In the genomic region with DNA sequence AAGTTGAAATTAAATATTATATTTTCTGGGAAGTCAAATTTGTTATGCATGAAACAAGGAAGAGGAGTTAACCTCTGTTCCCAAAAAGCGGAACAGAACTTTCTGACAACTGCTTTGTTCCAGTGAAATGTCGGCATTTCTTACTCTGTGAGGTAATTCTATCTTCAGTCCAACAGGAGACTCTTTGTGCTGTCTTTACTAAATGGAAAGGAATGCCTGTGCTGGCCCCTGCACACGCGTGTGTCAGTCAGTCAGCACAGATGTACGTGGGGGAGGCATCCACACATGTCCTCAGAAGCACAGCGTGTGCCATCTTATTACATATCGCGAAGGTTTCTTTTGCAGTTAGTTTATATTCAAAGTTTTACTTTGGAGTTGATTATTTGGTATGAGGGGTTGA, we compare ENCODE assay signal across 10 cellular contexts. TPM values are rescaled to one million over a fixed set of nuclear protein-coding genes. Genes with fewer than 3 reads are reported as not detected.
DNase-seq lines count a peak whose midpoint lies in the region; ATAC-seq, FAIRE-seq and TF ChIP-seq lines count a peak whose summit lies in the region.
"Had no signal": no experiment of that assay in that cellular context is flagged by ENCODE, and none has a peak within 500 bp of the region (broad histone marks: within the 10 kb centered on the region; RNA-seq: fewer than 3 reads in every experiment).

No MANE protein-coding gene starts in this region.

- H3K9me3 Mint-ChIP-seq in endodermal cell, result no peaks in the 10 kb centered on the region
- H3K9me3 Mint-ChIP-seq: stimulated activated effector memory CD8-positive, alpha-beta T cell treated with anti-CD3 and anti-CD28 coated beads, Interleukin-12 subunit alpha, Interleukin-12 subunit beta, amount 100 ng/mL, for 72 hours had no signal

- no peak overlapping the region for H3K4me3 Mint-ChIP-seq in endodermal cell
- H3K4me3 Mint-ChIP-seq: stimulated activated effector memory CD8-positive, alpha-beta T cell treated with anti-CD3 and anti-CD28 coated beads, Interleukin-12 subunit alpha, Interleukin-12 subunit beta, amount 100 ng/mL, for 72 hours had no signal

- H3K36me3 Mint-ChIP-seq in endodermal cell (ENCODE audit: low read depth), result peaks cover 34% of the 10 kb centered on the region

- no peak overlapping the region for H4K5ac ChIP-seq in mesendoderm (ENCODE audit: low read length)

- POLR2A ChIA-PET in SK-N-SH (lab: Yijun Ruan, JAX), result no interaction called here

- H3K36me3 ChIP-seq in SK-N-SH (replicated peaks in 1 of 2; ENCODE audit: control insufficient read depth in 1 of 2, insufficient read depth in 2 of 2, low read length in 1 of 2) (peaks cover 9 to 26% of the 10 kb centered on the region in 2 experiments), endodermal cell (ENCODE audit: control insufficient read depth, insufficient read depth, low read length) (peaks cover 34% of the 10 kb centered on the region), mesendoderm (ENCODE audit: control insufficient read depth, insufficient read depth, low read length) (peaks cover 7% of the 10 kb centered on the region)

- peaks cover 24% of the 10 kb centered on the region for H3K4me1 Mint-ChIP-seq in endodermal cell

- no peak overlapping the region for H4K8ac ChIP-seq in mesendoderm (ENCODE audit: low read depth, low read length)

- H3K4me2 ChIP-seq in SK-N-SH (no peak overlapping the region), mesendoderm (ENCODE audit: low read length) (no peak overlapping the region)

- H3K79me2 ChIP-seq in SK-N-SH (ENCODE audit: insufficient read depth), result peaks cover 12% of the 10 kb centered on the region; the same call in 1 of the 2 replicates
- H3K79me2 ChIP-seq in mesendoderm (ENCODE audit: control insufficient read depth, insufficient read depth, low read length), result peaks cover 15% of the 10 kb centered on the region

- no peak for FAIRE-seq in urothelium cell line (lab: Jason Lieb, UNC)

- ATAC-seq in SK-N-SH treated with all-trans-retinoic acid at 6 μM for 48 hours (peak; percentile 53), GM21528 (IDR thresholded peaks at IDR 0.05; ENCODE audit: low FRiP score, unreplicated experiment) (no peak), GM18907 (IDR thresholded peaks at IDR 0.05; ENCODE audit: unreplicated experiment) (no peak)
- ATAC-seq: stimulated activated effector memory CD8-positive, alpha-beta T cell treated with anti-CD3 and anti-CD28 coated beads, Interleukin-12 subunit alpha, Interleukin-12 subunit beta, amount 100 ng/mL, for 72 hours had no signal

- no peaks in the 10 kb centered on the region for H4K20me1 ChIP-seq in SK-N-SH (ENCODE audit: insufficient read depth)

- TF ChIP-seq RAD21 in SK-N-SH (IDR thresholded peaks at IDR 0.05; ENCODE audit: low read length), result no peak

- H2AK5ac ChIP-seq in mesendoderm (ENCODE audit: low read length), result no peak overlapping the region

- H3F3A ChIP-seq in SK-N-SH (replicated peaks; ENCODE audit: insufficient read depth), result no peaks in the 10 kb centered on the region

- peak overlapping the region; percentile 84 for H3K27ac Mint-ChIP-seq in endodermal cell
- H3K27ac Mint-ChIP-seq: stimulated activated effector memory CD8-positive, alpha-beta T cell treated with anti-CD3 and anti-CD28 coated beads, Interleukin-12 subunit alpha, Interleukin-12 subunit beta, amount 100 ng/mL, for 72 hours had no signal

- H3K9me3 ChIP-seq in SK-N-SH (no peaks in the 10 kb centered on the region), endodermal cell (ENCODE audit: control insufficient read depth, low read length) (no peaks in the 10 kb centered on the region)

- H3K27me3 ChIP-seq in SK-N-SH (ENCODE audit: insufficient read depth), result no peaks in the 10 kb centered on the region
- no peaks in the 10 kb centered on the region for H3K27me3 ChIP-seq in endodermal cell (ENCODE audit: control insufficient read depth, insufficient read depth, low read length, poor library complexity, severe bottlenecking)
- H3K27me3 ChIP-seq in mesendoderm (ENCODE audit: insufficient read depth, low read length, poor library complexity), result no peaks in the 10 kb centered on the region

- no peak overlapping the region for H3K4ac ChIP-seq in mesendoderm (ENCODE audit: low read depth, low read length)

- H3K4me3 ChIP-seq in SK-N-SH (ENCODE audit: low read depth in 2 of 2, low read length in 1 of 2) (no peak overlapping the region), endodermal cell (ENCODE audit: low read length) (no peak overlapping the region), mesendoderm (ENCODE audit: low read length) (no peak overlapping the region)

- no peak overlapping the region for H3K23ac ChIP-seq in mesendoderm (ENCODE audit: low read length)

- no peak overlapping the region for H2BK120ac ChIP-seq in mesendoderm (ENCODE audit: low read depth, low read length)

- no peak overlapping the region for H3K18ac ChIP-seq in mesendoderm (ENCODE audit: low read length)

- WGBS in SK-N-SH (ENCODE audit: low lambda C conversion rate), result 90% methylated on average over 8 of the region's 8 CpGs
- WGBS in endodermal cell (ENCODE audit: insufficient coverage in 1 of 2, insufficient read length in 1 of 2), 2 experiments, result 69 to 92% methylated on average over 5 to 8 of the region's 8 CpGs
- no CpG with 5 or more reads among the region's 8 CpGs for WGBS in mesendoderm (ENCODE audit: extremely low coverage, insufficient coverage, low lambda C conversion rate)

- peaks cover 2% of the 10 kb centered on the region for H3K79me1 ChIP-seq in mesendoderm (ENCODE audit: low read length)

- no peak overlapping the region for H3K27ac ChIP-seq in SK-N-SH (ENCODE audit: low read depth in 2 of 2, low read length in 1 of 2)
- H3K27ac ChIP-seq in endodermal cell (ENCODE audit: low read depth, low read length), result no peak overlapping the region
- no peak overlapping the region for H3K27ac ChIP-seq in mesendoderm (ENCODE audit: low read depth, low read length)
- no peak overlapping the region for H3K27ac ChIP-seq in caudate nucleus (ENCODE audit: low read depth, low read length)

- H3K27me3 Mint-ChIP-seq in endodermal cell (ENCODE audit: insufficient read depth), result no peaks in the 10 kb centered on the region

- H3K4me1 ChIP-seq in SK-N-SH (ENCODE audit: control insufficient read depth in 1 of 2, insufficient read depth in 2 of 2, low read depth in 1 of 2, low read length in 1 of 2) (peaks cover 2 to 23% of the 10 kb centered on the region in 2 experiments; a peak in 3 of 4 replicates), endodermal cell (ENCODE audit: control insufficient read depth, insufficient read depth, low read length) (peaks cover 6% of the 10 kb centered on the region), mesendoderm (ENCODE audit: control insufficient read depth, low read depth, low read length) (no peaks in the 10 kb centered on the region)

- H3K9ac ChIP-seq in SK-N-SH, result no peak overlapping the region
- no peak overlapping the region for H3K9ac ChIP-seq in endodermal cell (ENCODE audit: extremely low read depth, low read length, poor library complexity, severe bottlenecking)
- no peak overlapping the region for H3K9ac ChIP-seq in mesendoderm (ENCODE audit: low read length)

- DNase-seq in SK-N-SH, result no peak
- DNase-seq in endodermal cell, result no peak
- DNase-seq in mesendoderm, result peak; percentile 63
- DNase-seq in urothelium cell line (ENCODE audit: low spot score), result peak; percentile 36
- DNase-seq in caudate nucleus (lab: John Stamatoyannopoulos, UW), result no peak
- DNase-seq: AML-193 had no signal

- H2AFZ ChIP-seq in SK-N-SH (ENCODE audit: low read depth), result no peak overlapping the region; the same call in 1 of the 2 replicates

- no peak for TF ChIP-seq CTCF in SK-N-SH (IDR thresholded peaks at IDR 0.05)
- peak; percentile 41 for TF ChIP-seq CTCF in endodermal cell (conservative IDR thresholded peaks at IDR 0.05)

- no peak overlapping the region for H3K56ac ChIP-seq in mesendoderm (ENCODE audit: low read length)

- CTCF ChIA-PET in SK-N-SH (lab: Yijun Ruan, JAX), result interaction anchor here (1.3 kb wide), 1 partner anchor 173 kb away, joined by 4 read pairs; no protein-coding TSS in a partner anchor

- H3K9me2 ChIP-seq in SK-N-SH, result no peaks in the 10 kb centered on the region

- TF ChIP-seq EP300 in SK-N-SH (IDR thresholded peaks at IDR 0.05; ENCODE audit: borderline replicate concordance in 1 of 2, low read depth in 1 of 2, low read length in 1 of 2), result no peak

- H2BK5ac ChIP-seq in mesendoderm (ENCODE audit: low read length), result no peak overlapping the region

- no peak overlapping the region for H2BK15ac ChIP-seq in mesendoderm (replicated peaks; ENCODE audit: low read depth)

TF ChIP-seq in SK-N-SH treated with all-trans-retinoic acid at 6 μM for 48 hours, 23 proteins besides CTCF, POLR2A, EP300 and RAD21 (continues in another document):
- no peak for TF ChIP-seq TOX (CRISPR knock-in tag; IDR thresholded peaks at IDR 0.05; ENCODE audit: borderline replicate concordance)
- TF ChIP-seq ESRRG (CRISPR knock-in tag; IDR thresholded peaks at IDR 0.05), result no peak
- TF ChIP-seq ISL1 (CRISPR knock-in tag; IDR thresholded peaks at IDR 0.05), result no peak

TF ChIP-seq in SK-N-SH, 30 proteins besides CTCF, POLR2A, EP300 and RAD21:
- TF ChIP-seq TEAD4 (IDR thresholded peaks at IDR 0.05; ENCODE audit: borderline replicate concordance, insufficient read depth), result no peak
- no peak for TF ChIP-seq TAF1 (IDR thresholded peaks at IDR 0.05; ENCODE audit: borderline replicate concordance, low read depth, low read length)
- TF ChIP-seq FOXJ3 (CRISPR knock-in tag; IDR thresholded peaks at IDR 0.05), result no peak
- no peak for TF ChIP-seq CHD2 (IDR thresholded peaks at IDR 0.05; ENCODE audit: low read length, partially characterized antibody)

RNA-seq across cellular contexts. Expression of a gene that starts 37.5 kb away (rescaled TPM):
- 4.7 and 5.0 TPM in 2 replicates for polyA plus RNA-seq in SK-N-SH (2012; rRNA removed)
- polyA plus RNA-seq in SK-N-SH (2012; cell fraction: cytosol; rRNA removed), result 5.1 and 5.5 TPM in 2 replicates
- 2.5 and 2.7 TPM in 2 replicates for polyA plus RNA-seq in SK-N-SH (2012; cell fraction: nucleus; rRNA removed)
- 10 to 100 TPM; 47.3 to 64.9 TPM for total RNA-seq in endodermal cell
- 36.3 TPM for polyA plus RNA-seq in endodermal cell (2013, experiment 1 of 2)
- polyA plus RNA-seq in endodermal cell (2013, experiment 2 of 2), result 33.0 TPM
- polyA plus RNA-seq in mesendoderm (2013, experiment 1 of 2), result 49.9 TPM
- polyA plus RNA-seq in mesendoderm (2013, experiment 2 of 2), result 51.9 TPM

RNA-seq across cellular contexts. Expression of a gene that starts 45.2 kb away (rescaled TPM):
- not detected in 2 replicates for polyA plus RNA-seq in SK-N-SH (2012; rRNA removed)
- not detected in 2 replicates for polyA plus RNA-seq in SK-N-SH (2012; cell fraction: cytosol; rRNA removed)
- polyA plus RNA-seq in SK-N-SH (2012; cell fraction: nucleus; rRNA removed), result not detected in 2 replicates
- not detected for total RNA-seq in endodermal cell
- not detected for polyA plus RNA-seq in endodermal cell (2013, experiment 1 of 2)
- not detected for polyA plus RNA-seq in endodermal cell (2013, experiment 2 of 2)
- polyA plus RNA-seq in mesendoderm (2013, experiment 1 of 2), result 0.06 TPM
- polyA plus RNA-seq in mesendoderm (2013, experiment 2 of 2), result 0.04 TPM

RNA-seq across cellular contexts. Expression of a gene that starts 49.5 kb away (rescaled TPM):
- polyA plus RNA-seq in SK-N-SH (2012; rRNA removed), result not detected in 2 replicates
- polyA plus RNA-seq in SK-N-SH (2012; cell fraction: cytosol; rRNA removed), result not detected in 2 replicates
- not detected in 2 replicates for polyA plus RNA-seq in SK-N-SH (2012; cell fraction: nucleus; rRNA removed)
- total RNA-seq in endodermal cell, result not detected
- not detected for polyA plus RNA-seq in endodermal cell (2013, experiment 1 of 2)
- polyA plus RNA-seq in endodermal cell (2013, experiment 2 of 2), result not detected
- polyA plus RNA-seq in mesendoderm (2013, experiment 1 of 2), result not detected
- polyA plus RNA-seq in mesendoderm (2013, experiment 2 of 2), result not detected

Comparison
In these comparisons a context has a peak if more than half of its experiments do, and no peak if none do; other contexts are left out.
1. DNase-seq: peak in mesendoderm (single experiment) and urothelium cell line (single experiment); none in SK-N-SH (single experiment), endodermal cell (single experiment) and caudate nucleus (0 of 61).